14 cellular contexts compared by ENCODE assay signal in genomic region chr13:36549771-36550170, GRCh38.
DNase-seq lines count a peak whose midpoint lies in the region; ATAC-seq and TF ChIP-seq lines count a peak whose summit lies in the region.
"Had no signal": no experiment of that assay in that cellular context is flagged by ENCODE, and none has a peak within 500 bp of the region (broad histone marks: within the 10 kb centered on the region; RNA-seq: fewer than 3 reads in every experiment).

No MANE protein-coding gene starts in this region.

- CTCF ChIA-PET in PC-9 (lab: Charles Lee): no interaction called here

- H3K27ac ChIP-seq in PC-9 (no peak overlapping the region), gastrocnemius medialis (no peak overlapping the region)
- H3K27ac ChIP-seq: breast epithelium, ovary had no signal

- no peaks in the 10 kb centered on the region for H3K27me3 ChIP-seq in PC-9 (ENCODE audit: insufficient read depth, low read depth)
- H3K27me3 ChIP-seq in gastrocnemius medialis: no peaks in the 10 kb centered on the region
- H3K27me3 ChIP-seq: breast epithelium, ovary had no signal

- DNase-seq in NCI-H1436 (lab: John Stamatoyannopoulos, UW) (peak; percentile 53), NCI-H1436 treated with DMSO at 0.1 percent for 48 hours (lab: John Stamatoyannopoulos, UW) (no peak), D341Med (ENCODE audit: low spot score) (peak; percentile 83), NCI-H187 treated with DMSO at 0.1 percent for 48 hours (lab: John Stamatoyannopoulos, UW) (peak; percentile 35), fibroblast of pulmonary artery (ENCODE audit: low read depth) (peak; percentile 14), PC-9 (no peak), gastrocnemius medialis (no peak), amniotic stem cell (lab: John Stamatoyannopoulos, UW) (no peak)
- DNase-seq: activated CD4-positive, alpha-beta T cell treated with anti-CD3 and anti-CD28 coated beads for 48 hours; CD8-positive, alpha-beta memory T cell; hypothalamus; ovary; stimulated activated naive CD4-positive, alpha-beta T cell had no signal

- peaks cover 4% of the 10 kb centered on the region; the same call in 1 of the 2 replicates for H3K9me2 ChIP-seq in PC-9 (ENCODE audit: insufficient read depth)

- H2AFZ ChIP-seq in PC-9: no peak overlapping the region

- in situ Hi-C loops in gastrocnemius medialis (cut with MboI; ENCODE audit: low sequenced_read_pairs in 4 of 4): no loop called here

- no peak for TF ChIP-seq CTCF in fibroblast of pulmonary artery (IDR thresholded peaks at IDR 0.05; ENCODE audit: low read length, missing control alignments)
- TF ChIP-seq CTCF in PC-9 (conservative IDR thresholded peaks at IDR 0.05): no peak
- TF ChIP-seq CTCF in gastrocnemius medialis (IDR thresholded peaks at IDR 0.05 in 4 of 5, conservative IDR thresholded peaks at IDR 0.05 in 1 of 5): no peak

- intact Hi-C loops in PC-9 (cut with micrococcal nuclease; ENCODE audit: unreplicated experiment): no loop called here
- intact Hi-C loops in gastrocnemius medialis (cut with DNase I; ENCODE audit: low total_unique reads): no loop called here

- no TSS peak for BruUV-seq in PC-9 (replicated peaks; lab: Mats Ljungman, UMichigan)

- H3F3A ChIP-seq in PC-9 (ENCODE audit: insufficient read depth, low read depth): no peaks in the 10 kb centered on the region

- H3K4me3 ChIP-seq in fibroblast of pulmonary artery (replicated peaks; ENCODE audit: low read depth, low read length) (no peak overlapping the region), PC-9 (no peak overlapping the region), gastrocnemius medialis (no peak overlapping the region)
- H3K4me3 ChIP-seq: breast epithelium, ovary had no signal

- H4K20me1 ChIP-seq in PC-9 (ENCODE audit: insufficient read depth): no peaks in the 10 kb centered on the region

- ATAC-seq in gastrocnemius medialis: no peak

- H3K4me1 ChIP-seq in PC-9 (replicated peaks; ENCODE audit: insufficient read depth) (no peaks in the 10 kb centered on the region), gastrocnemius medialis (no peaks in the 10 kb centered on the region)
- H3K4me1 ChIP-seq: breast epithelium had no signal

- TF ChIP-seq POLR2A in gastrocnemius medialis (IDR thresholded peaks at IDR 0.05): no peak

- H3K79me2 ChIP-seq in PC-9 (ENCODE audit: low read depth): no peaks in the 10 kb centered on the region

- POLR2A ChIA-PET in PC-9 (lab: Charles Lee; ENCODE audit: unreplicated experiment): no interaction called here

- H3K4me2 ChIP-seq in PC-9: no peak overlapping the region

- H3K36me3 ChIP-seq in PC-9 (ENCODE audit: low read depth) (no peaks in the 10 kb centered on the region), gastrocnemius medialis (no peaks in the 10 kb centered on the region)
- H3K36me3 ChIP-seq: breast epithelium, ovary had no signal

- H3K9me3 ChIP-seq in PC-9 (ENCODE audit: insufficient read depth, low read depth) (no peaks in the 10 kb centered on the region), gastrocnemius medialis (no peaks in the 10 kb centered on the region)
- H3K9me3 ChIP-seq: breast epithelium, ovary had no signal

Comparison
In these comparisons a context has a peak if more than half of its experiments do, and no peak if none do; other contexts are left out.
1. DNase-seq: peak in NCI-H1436 (single experiment), D341Med (single experiment), NCI-H187 treated with DMSO at 0.1 percent for 48 hours (single experiment) and fibroblast of pulmonary artery (single experiment); none in NCI-H1436 treated with DMSO at 0.1 percent for 48 hours (single experiment), PC-9 (0 of 2), gastrocnemius medialis (0 of 2) and amniotic stem cell (single experiment).